In the genomic region with DNA sequence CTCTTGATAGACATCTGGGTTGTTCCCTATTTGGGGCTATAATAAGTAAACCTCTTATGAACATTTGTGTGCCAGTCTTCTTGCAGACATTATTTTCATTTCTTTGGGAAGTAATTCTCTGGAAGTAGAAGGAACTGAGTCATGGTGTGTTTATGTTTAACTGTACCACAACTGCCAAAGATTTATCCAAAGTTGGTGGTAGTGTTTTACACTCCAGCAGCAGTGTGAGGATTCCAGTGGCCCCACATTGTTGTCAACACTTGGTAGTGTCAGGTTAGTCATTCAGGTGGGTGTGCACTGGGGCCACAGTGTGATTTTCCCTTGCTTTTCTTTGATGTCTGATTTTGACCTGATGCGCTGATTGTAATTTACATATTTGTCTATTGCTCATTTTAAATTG, we compare ENCODE assay signal across 32 cellular contexts. TPM values are rescaled to one million over a fixed set of nuclear protein-coding genes. Genes with fewer than 3 reads are reported as not detected.
DNase-seq lines count a peak whose midpoint lies in the region; ATAC-seq and TF ChIP-seq lines count a peak whose summit lies in the region.
"Had no signal": no experiment of that assay in that cellular context is flagged by ENCODE, and none has a peak within 500 bp of the region (broad histone marks: within the 10 kb centered on the region; RNA-seq: fewer than 3 reads in every experiment).

No MANE protein-coding gene starts in this region.

- H3K36me3 ChIP-seq in SK-N-SH (replicated peaks in 1 of 2; ENCODE audit: control insufficient read depth in 1 of 2, insufficient read depth in 2 of 2, low read length in 1 of 2), result peaks cover 22 to 40% of the 10 kb centered on the region in 2 experiments

- ATAC-seq in SK-N-SH treated with all-trans-retinoic acid at 6 μM for 48 hours (no peak), T-helper 17 cell (no peak), GM18498 (IDR thresholded peaks at IDR 0.05; ENCODE audit: unreplicated experiment) (no peak)
- no peak for ATAC-seq in stimulated activated effector memory CD8-positive, alpha-beta T cell treated with anti-CD3 and anti-CD28 coated beads, Interleukin-12 subunit alpha, Interleukin-12 subunit beta, amount 100 ng/mL, for 72 hours
- ATAC-seq: activated CD4-positive, CD25-positive, alpha-beta regulatory T cell treated with anti-CD3 and anti-CD28 coated beads, Interleukin-2, amount 50 U/mL, for 24 hours; left ventricle myocardium superior had no signal

- no peaks in the 10 kb centered on the region for H3K27me3 ChIP-seq in SK-N-SH (ENCODE audit: insufficient read depth)
- H3K27me3 ChIP-seq: breast epithelium had no signal

- TF ChIP-seq CTCF in SK-N-SH (IDR thresholded peaks at IDR 0.05) (no peak), fibroblast of mammary gland (conservative IDR thresholded peaks at IDR 0.05; ENCODE audit: control insufficient read depth, insufficient read depth, low read depth, low read length) (no peak)

- no peak overlapping the region for H3K4me2 ChIP-seq in SK-N-SH
- H3K4me2 ChIP-seq: PC-9 had no signal

- H3F3A ChIP-seq in SK-N-SH (replicated peaks; ENCODE audit: insufficient read depth), result peaks cover 19% of the 10 kb centered on the region

- H3K9me3 ChIP-seq in SK-N-SH (no peaks in the 10 kb centered on the region), T-helper 17 cell (ENCODE audit: control insufficient read depth, low read length, poor library complexity, severe bottlenecking) (no peaks in the 10 kb centered on the region)
- H3K9me3 ChIP-seq: breast epithelium, prostate gland had no signal

- no peak overlapping the region for H3K27ac ChIP-seq in SK-N-SH (ENCODE audit: low read depth in 2 of 2, low read length in 1 of 2)
- H3K27ac ChIP-seq: 22Rv1, breast epithelium, PC-9, prostate gland had no signal

- H3K9me3 Mint-ChIP-seq in stimulated activated effector memory CD8-positive, alpha-beta T cell treated with anti-CD3 and anti-CD28 coated beads, Interleukin-12 subunit alpha, Interleukin-12 subunit beta, amount 100 ng/mL, for 72 hours, result no peaks in the 10 kb centered on the region
- H3K9me3 Mint-ChIP-seq: activated naive CD4-positive, alpha-beta T cell treated with anti-CD3 and anti-CD28 coated beads, Interleukin-2, amount 50 U/mL, for 24 hours; mesothelial cell of epicardium had no signal

- peaks cover 0 to 6% of the 10 kb centered on the region in 2 experiments; a peak in 1 of 4 replicates for H3K4me1 ChIP-seq in SK-N-SH (ENCODE audit: control insufficient read depth in 1 of 2, insufficient read depth in 2 of 2, low read depth in 1 of 2, low read length in 1 of 2)
- H3K4me1 ChIP-seq: breast epithelium, prostate gland had no signal

- CTCF ChIA-PET in SK-N-SH (lab: Yijun Ruan, JAX), result interaction anchor here (1.0 kb wide), 1 partner anchor 174 kb away, joined by 3 read pairs; no protein-coding TSS in a partner anchor

- H3K4me1 Mint-ChIP-seq in T-helper 17 cell, result peaks cover 14% of the 10 kb centered on the region
- peaks cover 29% of the 10 kb centered on the region for H3K4me1 Mint-ChIP-seq in stimulated activated effector memory CD8-positive, alpha-beta T cell treated with anti-CD3 and anti-CD28 coated beads, Interleukin-12 subunit alpha, Interleukin-12 subunit beta, amount 100 ng/mL, for 72 hours

- H3K4me3 Mint-ChIP-seq in T-helper 17 cell, result no peak overlapping the region
- no peak overlapping the region for H3K4me3 Mint-ChIP-seq in stimulated activated effector memory CD8-positive, alpha-beta T cell treated with anti-CD3 and anti-CD28 coated beads, Interleukin-12 subunit alpha, Interleukin-12 subunit beta, amount 100 ng/mL, for 72 hours
- H3K4me3 Mint-ChIP-seq: activated CD4-positive, alpha-beta memory T cell treated with anti-CD3 and anti-CD28 coated beads for 36 hours; activated naive CD4-positive, alpha-beta T cell treated with anti-CD3 and anti-CD28 coated beads, Interleukin-2, amount 50 U/mL, for 24 hours; mesothelial cell of epicardium had no signal

- no peak for TF ChIP-seq EP300 in SK-N-SH (IDR thresholded peaks at IDR 0.05; ENCODE audit: borderline replicate concordance in 1 of 2, low read depth in 1 of 2, low read length in 1 of 2)

- H3K9ac ChIP-seq in SK-N-SH, result no peak overlapping the region

- H3K36me3 Mint-ChIP-seq in T-helper 17 cell (ENCODE audit: low read depth), result peaks cover 11% of the 10 kb centered on the region
- H3K36me3 Mint-ChIP-seq in stimulated activated effector memory CD8-positive, alpha-beta T cell treated with anti-CD3 and anti-CD28 coated beads, Interleukin-12 subunit alpha, Interleukin-12 subunit beta, amount 100 ng/mL, for 72 hours, result peaks cover 61% of the 10 kb centered on the region

- H4K20me1 ChIP-seq in SK-N-SH (ENCODE audit: insufficient read depth), result no peaks in the 10 kb centered on the region

- H3K27me3 Mint-ChIP-seq in T-helper 17 cell, result no peaks in the 10 kb centered on the region
- H3K27me3 Mint-ChIP-seq: activated CD4-positive, alpha-beta memory T cell treated with anti-CD3 and anti-CD28 coated beads for 36 hours; activated naive CD4-positive, alpha-beta T cell treated with anti-CD3 and anti-CD28 coated beads, Interleukin-2, amount 50 U/mL, for 24 hours had no signal

- DNase-seq in SK-N-SH (no peak), T-helper 17 cell (no peak), fibroblast of mammary gland (ENCODE audit: low read depth) (peak; percentile 31), superior temporal gyrus (ENCODE audit: extremely low spot score) (no peak), NCI-H146 treated with DMSO at 0.1 percent for 48 hours (lab: John Stamatoyannopoulos, UW; ENCODE audit: unreplicated experiment) (no peak)
- no peak for DNase-seq in stimulated activated effector memory CD8-positive, alpha-beta T cell treated with anti-CD3 and anti-CD28 coated beads, Interleukin-12 subunit alpha, Interleukin-12 subunit beta, amount 100 ng/mL, for 72 hours (ENCODE audit: low spot score in 2 of 2)
- DNase-seq: activated CD4-positive, alpha-beta memory T cell treated with anti-CD3 and anti-CD28 coated beads for 36 hours; activated CD8-positive, alpha-beta memory T cell treated with anti-CD3 and anti-CD28 coated beads, Interleukin-2, amount 50 U/mL, for 4 hours; C1 segment of cervical spinal cord; DND-41; effector CD8-positive, alpha-beta T cell; glutamatergic neuron; GOT3; islet precursor cell; left ventricle myocardium superior; NCI-H1436; NCI-H2081 treated with DMSO at 0.1 percent for 48 hours; NCI-H2227 treated with DMSO at 0.1 percent for 48 hours; NCI-H526; NK-92 treated with Interleukin-12 subunit alpha and Interleukin-12 subunit beta, amount 100 ng/mL, for 24 hours; PC-9; stimulated activated CD4-positive, alpha-beta T cell treated with anti-CD3 and anti-CD28 coated beads, Interleukin-4, amount 100 ng/mL, for 1 hour; T-helper 2 cell; trophoblast cell had no signal

- peak overlapping the region; percentile 63 for H3K27ac Mint-ChIP-seq in T-helper 17 cell
- peak overlapping the region; percentile 52 for H3K27ac Mint-ChIP-seq in stimulated activated effector memory CD8-positive, alpha-beta T cell treated with anti-CD3 and anti-CD28 coated beads, Interleukin-12 subunit alpha, Interleukin-12 subunit beta, amount 100 ng/mL, for 72 hours
- H3K27ac Mint-ChIP-seq: activated CD4-positive, alpha-beta memory T cell treated with anti-CD3 and anti-CD28 coated beads for 36 hours; activated naive CD4-positive, alpha-beta T cell treated with anti-CD3 and anti-CD28 coated beads, Interleukin-2, amount 50 U/mL, for 24 hours; mesothelial cell of epicardium had no signal

- no peaks in the 10 kb centered on the region for H3K9me2 ChIP-seq in SK-N-SH

- no peak overlapping the region for H2AFZ ChIP-seq in SK-N-SH (ENCODE audit: low read depth)
- H2AFZ ChIP-seq: PC-9 had no signal

- 100% methylated on average over 1 of the region's 1 CpG for WGBS in SK-N-SH (ENCODE audit: low lambda C conversion rate)

- TF ChIP-seq RAD21 in SK-N-SH (IDR thresholded peaks at IDR 0.05; ENCODE audit: low read length), result no peak

- peaks cover 34% of the 10 kb centered on the region for H3K79me2 ChIP-seq in SK-N-SH (ENCODE audit: insufficient read depth)

- H3K4me3 ChIP-seq in SK-N-SH (ENCODE audit: low read depth in 2 of 2, low read length in 1 of 2) (no peak overlapping the region), fibroblast of mammary gland (ENCODE audit: control insufficient read depth, low read depth, low read length) (no peak overlapping the region)
- H3K4me3 ChIP-seq: breast epithelium, PC-9, prostate gland had no signal

- POLR2A ChIA-PET in SK-N-SH (lab: Yijun Ruan, JAX), result interaction anchor here (0.6 kb wide), 1 partner anchor 16 kb away, joined by 3 read pairs; no protein-coding TSS in a partner anchor

TF ChIP-seq in SK-N-SH, 30 proteins besides CTCF, POLR2A, EP300 and RAD21:
- TF ChIP-seq PBX3 (IDR thresholded peaks at IDR 0.05), result no peak
- 0 out of 2 replicates have a peak, but pooled peaks have one; percentile 15 for TF ChIP-seq JUND (IDR thresholded peaks at IDR 0.05)

TF ChIP-seq in SK-N-SH treated with all-trans-retinoic acid at 6 μM for 48 hours, 23 proteins besides CTCF, POLR2A, EP300 and RAD21 (continues in another document):
- TF ChIP-seq ZFP3 (CRISPR knock-in tag; IDR thresholded peaks at IDR 0.05) (no peak), ZNF70 (CRISPR knock-in tag; IDR thresholded peaks at IDR 0.05) (no peak), BACH2 (CRISPR knock-in tag; IDR thresholded peaks at IDR 0.05; ENCODE audit: borderline replicate concordance) (no peak), GLIS3 (CRISPR knock-in tag; IDR thresholded peaks at IDR 0.05) (no peak), RARB (CRISPR knock-in tag; IDR thresholded peaks at IDR 0.05) (no peak), OSR1 (CRISPR knock-in tag; IDR thresholded peaks at IDR 0.05) (no peak), TOX (CRISPR knock-in tag; IDR thresholded peaks at IDR 0.05; ENCODE audit: borderline replicate concordance) (no peak)

RNA-seq across cellular contexts. Expression of gene UVSSA, which starts 5.0 kb away (rescaled TPM):
- polyA plus RNA-seq in SK-N-SH (2012; rRNA removed), result 14.5 and 14.9 TPM in 2 replicates
- polyA plus RNA-seq in SK-N-SH (2012; cell fraction: cytosol; rRNA removed), result 5.2 and 6.2 TPM in 2 replicates
- polyA plus RNA-seq in SK-N-SH (2012; cell fraction: nucleus; rRNA removed), result 74.4 and 110 TPM in 2 replicates
- total RNA-seq in T-helper 17 cell, result 10 to 100 TPM; 36.0 to 37.1 TPM

RNA-seq across cellular contexts. Expression of gene MAEA, which starts 52.3 kb away (rescaled TPM):
- polyA plus RNA-seq in SK-N-SH (2012; rRNA removed), result 123 and 128 TPM in 2 replicates
- polyA plus RNA-seq in SK-N-SH (2012; cell fraction: cytosol; rRNA removed), result 64.4 and 85.4 TPM in 2 replicates
- polyA plus RNA-seq in SK-N-SH (2012; cell fraction: nucleus; rRNA removed), result 196 and 274 TPM in 2 replicates
- total RNA-seq in T-helper 17 cell, result 10 to 100 TPM; 46.9 to 75.8 TPM
